In genomic region chr1:95071539-95071938, GRCh38 we compare ENCODE assay signal across 8 cellular contexts. TPM values are rescaled to one million over a fixed set of nuclear protein-coding genes. Genes with fewer than 3 reads are reported as not detected.
DNase-seq lines count a peak whose midpoint lies in the region; ATAC-seq and TF ChIP-seq lines count a peak whose summit lies in the region.
"Had no signal": no experiment of that assay in that cellular context is flagged by ENCODE, and none has a peak within 500 bp of the region (broad histone marks: within the 10 kb centered on the region; RNA-seq: fewer than 3 reads in every experiment).

No MANE protein-coding gene starts in this region.

- no peak for ATAC-seq in GM18519 (IDR thresholded peaks at IDR 0.05; ENCODE audit: low FRiP score, unreplicated experiment)
- ATAC-seq in GM18907 (IDR thresholded peaks at IDR 0.05; ENCODE audit: unreplicated experiment) = no peak

- POLR2A ChIA-PET in HEK293 (lab: Yijun Ruan, JAX) = no interaction called here

- TF ChIP-seq CTCF in HEK293 (tag by site-specific recombination; IDR thresholded peaks at IDR 0.05) = no peak
- TF ChIP-seq CTCF in foreskin fibroblast (IDR thresholded peaks at IDR 0.05; ENCODE audit: low read depth, low read length) = no peak
- TF ChIP-seq CTCF in smooth muscle cell (IDR thresholded peaks at IDR 0.05; ENCODE audit: borderline replicate concordance, insufficient read depth, poor library complexity, severe bottlenecking) = no peak

- H3K4me2 ChIP-seq in smooth muscle cell = peak overlapping the region; percentile 86

- H3K9me3 ChIP-seq in HEK293 (ENCODE audit: control insufficient read depth, insufficient read depth, low read depth, low read length) (no peaks in the 10 kb centered on the region), smooth muscle cell (replicated peaks; ENCODE audit: low read depth) (no peaks in the 10 kb centered on the region)

- peak overlapping the region; percentile 91 for H3K4me3 Mint-ChIP-seq in T-helper 1 cell treated with Interleukin-12 subunit alpha and Interleukin-12 subunit beta and Interleukin-4 antibody, amounts not matched to agents 30 μg/mL and 1 μg/mL, for 36 hours

- no peaks in the 10 kb centered on the region for H3K36me3 Mint-ChIP-seq in T-helper 1 cell treated with Interleukin-12 subunit alpha and Interleukin-12 subunit beta and Interleukin-4 antibody, amounts not matched to agents 30 μg/mL and 1 μg/mL, for 36 hours (ENCODE audit: low read depth)

- H3K27ac ChIP-seq in HEK293 (ENCODE audit: extremely low read depth, low read depth, low read length) (no peak overlapping the region), smooth muscle cell (ENCODE audit: low read depth) (no peak overlapping the region)

- peak overlapping the region; percentile 91 for H3K4me3 ChIP-seq in HEK293 (ENCODE audit: low read depth, low read length)
- peak overlapping the region; percentile 80 to 98 for H3K4me3 ChIP-seq in foreskin fibroblast (ENCODE audit: low read depth in 1 of 2, low read length in 2 of 2)
- H3K4me3 ChIP-seq in smooth muscle cell = peak overlapping the region; percentile 61

- no peaks in the 10 kb centered on the region for H3K27me3 ChIP-seq in smooth muscle cell (ENCODE audit: low read depth)

- no peaks in the 10 kb centered on the region for H3K27me3 Mint-ChIP-seq in T-helper 1 cell treated with Interleukin-12 subunit alpha and Interleukin-12 subunit beta and Interleukin-4 antibody, amounts not matched to agents 30 μg/mL and 1 μg/mL, for 36 hours (ENCODE audit: low read depth)

- peak overlapping the region; percentile 89 for H3K27ac Mint-ChIP-seq in T-helper 1 cell treated with Interleukin-12 subunit alpha and Interleukin-12 subunit beta and Interleukin-4 antibody, amounts not matched to agents 30 μg/mL and 1 μg/mL, for 36 hours

- H3K4me1 Mint-ChIP-seq in T-helper 1 cell treated with Interleukin-12 subunit alpha and Interleukin-12 subunit beta and Interleukin-4 antibody, amounts not matched to agents 30 μg/mL and 1 μg/mL, for 36 hours (ENCODE audit: low read depth) = peaks cover 12% of the 10 kb centered on the region

- H3K79me2 ChIP-seq in smooth muscle cell (ENCODE audit: low read depth) = no peaks in the 10 kb centered on the region

- no peaks in the 10 kb centered on the region for H3F3A ChIP-seq in smooth muscle cell (ENCODE audit: low read depth)

- peaks cover 3% of the 10 kb centered on the region; the same call in 1 of the 2 replicates for H3K4me1 ChIP-seq in HEK293 (ENCODE audit: control insufficient read depth, insufficient read depth, low read length)
- H3K4me1 ChIP-seq in smooth muscle cell (ENCODE audit: low read depth) = peaks cover 4% of the 10 kb centered on the region

- H3K36me3 ChIP-seq in HEK293 (ENCODE audit: control insufficient read depth in 2 of 2, insufficient read depth in 1 of 2, low read length in 2 of 2) (no peaks in the 10 kb centered on the region), smooth muscle cell (ENCODE audit: low read depth) (no peaks in the 10 kb centered on the region)

- H3K9ac ChIP-seq in smooth muscle cell (ENCODE audit: low read depth) = no peak overlapping the region

- CTCF ChIA-PET in HEK293 (lab: Yijun Ruan, JAX) = interaction anchor here (0.6 to 1.3 kb wide), 4 partner anchors 12 to 185 kb away, joined by 3 to 5 read pairs (median 4); partner anchors contain the start of gene RWDD3

- H2AFZ ChIP-seq in smooth muscle cell (ENCODE audit: low read depth) = peak overlapping the region; percentile 99

- WGBS in smooth muscle cell (ENCODE audit: low lambda C conversion rate) = 68% methylated on average over 2 of the region's 2 CpGs

- no peaks in the 10 kb centered on the region for H3K9me3 Mint-ChIP-seq in T-helper 1 cell treated with Interleukin-12 subunit alpha and Interleukin-12 subunit beta and Interleukin-4 antibody, amounts not matched to agents 30 μg/mL and 1 μg/mL, for 36 hours

- peak in 1 of 2 donors; percentile 9 for DNase-seq in foreskin fibroblast
- no peak for DNase-seq in smooth muscle cell (lab: John Stamatoyannopoulos, UW; ENCODE audit: unreplicated experiment)
- DNase-seq in hepatic stellate cell (ENCODE audit: low spot score) = no peak
- DNase-seq: stimulated activated CD4-positive, alpha-beta T cell treated with anti-CD3 and anti-CD28 coated beads, Interleukin-4, amount 100 ng/mL, for 24 hours had no signal

- no peaks in the 10 kb centered on the region for H4K20me1 ChIP-seq in smooth muscle cell (ENCODE audit: low read depth)

TF ChIP-seq in HEK293, 187 proteins besides CTCF, POLR2A, EP300 and RAD21:
- no peak for TF ChIP-seq TCF7L2 (IDR thresholded peaks at IDR 0.05; ENCODE audit: borderline replicate concordance, low read depth, low read length)
- TF ChIP-seq ZNF768 (tag by site-specific recombination; IDR thresholded peaks at IDR 0.05) = no peak
- TF ChIP-seq, protein P1, sequence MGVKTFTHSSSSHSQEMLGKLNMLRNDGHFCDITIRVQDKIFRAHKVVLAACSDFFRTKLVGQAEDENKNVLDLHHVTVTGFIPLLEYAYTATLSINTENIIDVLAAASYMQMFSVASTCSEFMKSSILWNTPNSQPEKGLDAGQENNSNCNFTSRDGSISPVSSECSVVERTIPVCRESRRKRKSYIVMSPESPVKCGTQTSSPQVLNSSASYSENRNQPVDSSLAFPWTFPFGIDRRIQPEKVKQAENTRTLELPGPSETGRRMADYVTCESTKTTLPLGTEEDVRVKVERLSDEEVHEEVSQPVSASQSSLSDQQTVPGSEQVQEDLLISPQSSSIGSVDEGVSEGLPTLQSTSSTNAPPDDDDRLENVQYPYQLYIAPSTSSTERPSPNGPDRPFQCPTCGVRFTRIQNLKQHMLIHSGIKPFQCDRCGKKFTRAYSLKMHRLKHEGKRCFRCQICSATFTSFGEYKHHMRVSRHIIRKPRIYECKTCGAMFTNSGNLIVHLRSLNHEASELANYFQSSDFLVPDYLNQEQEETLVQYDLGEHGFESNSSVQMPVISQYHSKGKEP (tag by site-specific recombination; IDR thresholded peaks at IDR 0.05) = no peak
- TF ChIP-seq ZNF214 (tag by site-specific recombination; IDR thresholded peaks at IDR 0.05; ENCODE audit: borderline replicate concordance) = no peak
- no peak for TF ChIP-seq MZF1 (tag by site-specific recombination; IDR thresholded peaks at IDR 0.05; ENCODE audit: borderline replicate concordance)
- no peak for TF ChIP-seq ZNF792 (tag by site-specific recombination; IDR thresholded peaks at IDR 0.05)
- TF ChIP-seq, protein P2, sequence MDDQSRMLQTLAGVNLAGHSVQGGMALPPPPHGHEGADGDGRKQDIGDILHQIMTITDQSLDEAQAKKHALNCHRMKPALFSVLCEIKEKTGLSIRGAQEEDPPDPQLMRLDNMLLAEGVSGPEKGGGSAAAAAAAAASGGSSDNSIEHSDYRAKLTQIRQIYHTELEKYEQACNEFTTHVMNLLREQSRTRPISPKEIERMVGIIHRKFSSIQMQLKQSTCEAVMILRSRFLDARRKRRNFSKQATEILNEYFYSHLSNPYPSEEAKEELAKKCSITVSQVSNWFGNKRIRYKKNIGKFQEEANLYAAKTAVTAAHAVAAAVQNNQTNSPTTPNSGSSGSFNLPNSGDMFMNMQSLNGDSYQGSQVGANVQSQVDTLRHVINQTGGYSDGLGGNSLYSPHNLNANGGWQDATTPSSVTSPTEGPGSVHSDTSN (CRISPR knock-in tag; IDR thresholded peaks at IDR 0.05) = no peak
- no peak for TF ChIP-seq OSR2 (tag by site-specific recombination; IDR thresholded peaks at IDR 0.05)
- no peak for TF ChIP-seq ZNF391 (tag by site-specific recombination; IDR thresholded peaks at IDR 0.05; ENCODE audit: borderline replicate concordance, low read depth)

RNA-seq across cellular contexts. Expression of gene ALG14, which starts 1.2 kb away (rescaled TPM):
- total RNA-seq in smooth muscle cell = 1.4 and 2.4 TPM in 2 replicates
- 5.5 and 6.9 TPM in 2 replicates for polyA plus RNA-seq in smooth muscle cell

RNA-seq across cellular contexts. Expression of gene TLCD4, which starts 45.6 kb away (rescaled TPM):
- total RNA-seq in smooth muscle cell = 2.8 and 2.9 TPM in 2 replicates
- polyA plus RNA-seq in smooth muscle cell = 0.62 and 2.8 TPM in 2 replicates
